Comparison of ENCODE assay signal across 8 cellular contexts in the genomic region with DNA sequence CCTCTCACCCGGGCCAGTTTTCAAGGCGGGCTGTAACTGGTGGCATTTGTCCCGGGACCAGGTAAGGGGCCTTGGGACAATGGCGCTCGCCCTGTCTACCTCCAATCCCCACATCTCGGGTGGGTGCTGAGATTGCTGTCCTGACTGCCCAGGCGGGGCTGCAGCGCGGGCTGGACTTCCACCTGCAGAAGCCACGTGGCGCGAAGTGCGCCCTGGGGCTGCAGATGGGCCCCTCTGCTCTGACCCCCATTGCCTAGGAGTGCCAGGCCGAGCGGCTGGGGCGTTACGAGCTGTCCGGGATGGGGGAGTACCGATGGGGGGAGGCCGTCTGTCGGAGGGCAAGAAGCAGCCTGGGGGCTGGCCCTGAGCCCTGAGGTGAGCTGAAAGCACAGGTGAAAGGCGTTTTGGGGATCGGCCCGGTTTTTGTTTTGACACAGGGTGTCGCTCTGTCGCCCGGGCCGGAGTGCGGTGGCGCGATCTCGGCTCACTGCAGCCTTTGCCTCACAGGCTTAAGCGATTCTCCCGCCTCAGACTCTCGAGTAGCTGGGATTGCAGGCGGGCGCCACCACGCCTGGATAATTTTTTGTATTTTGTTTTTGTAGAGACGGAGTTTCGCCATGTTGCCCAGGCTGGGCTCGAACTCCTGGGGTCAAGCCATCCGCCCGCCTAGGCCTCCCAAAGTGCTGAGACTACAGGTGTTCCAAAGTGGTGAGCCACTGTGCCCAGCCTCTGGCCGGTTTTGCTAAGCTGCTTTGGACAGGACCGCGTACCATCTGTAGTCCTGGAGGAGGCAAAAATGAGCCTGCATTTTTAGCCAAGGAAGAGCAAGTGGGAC. TPM values are rescaled to one million over a fixed set of nuclear protein-coding genes. Genes with fewer than 3 reads are reported as not detected.
DNase-seq lines count a peak whose midpoint lies in the region; ATAC-seq and TF ChIP-seq lines count a peak whose summit lies in the region.

A gene with protein sequence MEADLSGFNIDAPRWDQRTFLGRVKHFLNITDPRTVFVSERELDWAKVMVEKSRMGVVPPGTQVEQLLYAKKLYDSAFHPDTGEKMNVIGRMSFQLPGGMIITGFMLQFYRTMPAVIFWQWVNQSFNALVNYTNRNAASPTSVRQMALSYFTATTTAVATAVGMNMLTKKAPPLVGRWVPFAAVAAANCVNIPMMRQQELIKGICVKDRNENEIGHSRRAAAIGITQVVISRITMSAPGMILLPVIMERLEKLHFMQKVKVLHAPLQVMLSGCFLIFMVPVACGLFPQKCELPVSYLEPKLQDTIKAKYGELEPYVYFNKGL (plus strand): TSS at position 16 of the 835 bp plus-strand sequence. CDS start 12,001 bp downstream, outside the sequence.

- H3K4me1 Mint-ChIP-seq in T-helper 1 cell treated with Interleukin-12 subunit alpha and Interleukin-12 subunit beta and Interleukin-4 antibody, amounts not matched to agents 30 μg/mL and 1 μg/mL, for 36 hours (ENCODE audit: low read depth), result peaks cover 40% of the 10 kb centered on the region

- no peaks in the 10 kb centered on the region for H3K27me3 Mint-ChIP-seq in T-helper 1 cell treated with Interleukin-12 subunit alpha and Interleukin-12 subunit beta and Interleukin-4 antibody, amounts not matched to agents 30 μg/mL and 1 μg/mL, for 36 hours (ENCODE audit: low read depth)

- intact Hi-C loops in A673 (cut with micrococcal nuclease; ENCODE audit: unreplicated experiment), result loop anchor here (2.0 kb wide), 1 partner anchor 212 kb away; a partner anchor contains a TSS
- intact Hi-C loops in mucosa of descending colon (cut with DNase I, micrococcal nuclease), result no loop called here

- peak; percentile 54 for DNase-seq in A673 (ENCODE audit: low spot score)
- DNase-seq in cardiac fibroblast (ENCODE audit: low read depth in 2 of 2), result no peak
- DNase-seq in mucosa of descending colon, result peak in 2 of 3 donors; percentile 43 to 54
- DNase-seq in stimulated activated naive CD4-positive, alpha-beta T cell (lab: John Stamatoyannopoulos, UW), result peak in 4 of 6 experiments; percentile 25 to 67 (median 52)
- DNase-seq in HuH-7.5 (ENCODE audit: low spot score), result no peak

- ATAC-seq in GM18520 (IDR thresholded peaks at IDR 0.05; ENCODE audit: unreplicated experiment), result peak; percentile 7
- peak; percentile 19 for ATAC-seq in HG03139 (IDR thresholded peaks at IDR 0.05; ENCODE audit: unreplicated experiment)
- peak; percentile 41 for ATAC-seq in mucosa of descending colon

- H3K27ac ChIP-seq in A673 (ENCODE audit: low read depth, low read length, poor library complexity, severe bottlenecking), result peak within 1 kb of the TSS; percentile 85

- H3K27me3 ChIP-seq in A673 (replicated peaks; ENCODE audit: insufficient read depth, low read depth, low read length, poor library complexity), result no peaks in the 10 kb centered on the region

- peak within 1 kb of the TSS; percentile 73 for H3K27ac Mint-ChIP-seq in T-helper 1 cell treated with Interleukin-12 subunit alpha and Interleukin-12 subunit beta and Interleukin-4 antibody, amounts not matched to agents 30 μg/mL and 1 μg/mL, for 36 hours

- H3K36me3 ChIP-seq in A673 (ENCODE audit: insufficient read depth, low read length, poor library complexity, severe bottlenecking) (peaks cover 3% of the 10 kb centered on the region), mucosa of descending colon (ENCODE audit: low read depth) (no peaks in the 10 kb centered on the region)

- no TSS peak for BruUV-seq in A673 (replicated peaks; lab: Mats Ljungman, UMichigan)

- CTCF ChIA-PET in A673 (lab: Charles Lee), result interaction anchor here (1.4 kb wide), 1 partner anchor 70 kb away, joined by 3 read pairs; no protein-coding TSS in a partner anchor

- H3K4me3 Mint-ChIP-seq in T-helper 1 cell treated with Interleukin-12 subunit alpha and Interleukin-12 subunit beta and Interleukin-4 antibody, amounts not matched to agents 30 μg/mL and 1 μg/mL, for 36 hours, result peak within 1 kb of the TSS; percentile 88

- H3K36me3 Mint-ChIP-seq in T-helper 1 cell treated with Interleukin-12 subunit alpha and Interleukin-12 subunit beta and Interleukin-4 antibody, amounts not matched to agents 30 μg/mL and 1 μg/mL, for 36 hours (ENCODE audit: low read depth), result peaks cover 6% of the 10 kb centered on the region

- H3K4me1 ChIP-seq in A673 (ENCODE audit: insufficient read depth, low read length, poor library complexity, severe bottlenecking) (peaks cover 34% of the 10 kb centered on the region), mucosa of descending colon (ENCODE audit: low read depth) (peaks cover 6% of the 10 kb centered on the region)

- no peaks in the 10 kb centered on the region for H3K9me3 ChIP-seq in A673 (ENCODE audit: low read depth, low read length, poor library complexity, severe bottlenecking)
- H3K9me3 ChIP-seq in mucosa of descending colon, result no peaks in the 10 kb centered on the region

- TF ChIP-seq CTCF in A673 (conservative IDR thresholded peaks at IDR 0.05; ENCODE audit: low read depth, low read length) (0 out of 2 replicates have a peak, but pooled peaks have one; percentile 10), cardiac fibroblast (IDR thresholded peaks at IDR 0.05; ENCODE audit: low read depth, low read length) (no peak), mucosa of descending colon (IDR thresholded peaks at IDR 0.05) (no peak)

- H3K4me3 ChIP-seq in A673 (ENCODE audit: low read depth, low read length, poor library complexity, severe bottlenecking) (peak within 1 kb of the TSS; percentile 74), cardiac fibroblast (replicated peaks in 1 of 2; ENCODE audit: low read depth in 2 of 2, low read length in 2 of 2) (peak within 1 kb of the TSS; percentile 91 to 97), mucosa of descending colon (peak within 1 kb of the TSS; percentile 64)

- H3K9me3 Mint-ChIP-seq in T-helper 1 cell treated with Interleukin-12 subunit alpha and Interleukin-12 subunit beta and Interleukin-4 antibody, amounts not matched to agents 30 μg/mL and 1 μg/mL, for 36 hours, result no peaks in the 10 kb centered on the region

- POLR2A ChIA-PET in A673 (lab: Charles Lee; ENCODE audit: low non-redundant PET), result interaction anchor here (0.5 to 0.6 kb wide), 3 partner anchors 211 to 526 kb away, joined by 3 to 5 read pairs (median 4); no protein-coding TSS in a partner anchor

RNA-seq across cellular contexts. Expression of the gene that starts here (rescaled TPM):
- total RNA-seq in A673 (2021) (19.5 and 24.6 TPM in 2 replicates), mucosa of descending colon (10 to 100 TPM in 2 of 3 donors, 1 to 10 TPM in 1; 6.9 to 19.1 (median 14.2) TPM)

Comparison
In these comparisons a context has a peak if more than half of its experiments do, and no peak if none do; other contexts are left out.
1. DNase-seq: peak in A673 (single experiment), mucosa of descending colon (2 of 3) and stimulated activated naive CD4-positive, alpha-beta T cell (4 of 6); none in cardiac fibroblast (0 of 2) and HuH-7.5 (single experiment).
2. Peak in every context shown above with its lines, with median percentiles within 50 percentile points of each other: H3K4me3 ChIP-seq and ATAC-seq.